3 cellular contexts compared by ENCODE assay signal in the genomic region with DNA sequence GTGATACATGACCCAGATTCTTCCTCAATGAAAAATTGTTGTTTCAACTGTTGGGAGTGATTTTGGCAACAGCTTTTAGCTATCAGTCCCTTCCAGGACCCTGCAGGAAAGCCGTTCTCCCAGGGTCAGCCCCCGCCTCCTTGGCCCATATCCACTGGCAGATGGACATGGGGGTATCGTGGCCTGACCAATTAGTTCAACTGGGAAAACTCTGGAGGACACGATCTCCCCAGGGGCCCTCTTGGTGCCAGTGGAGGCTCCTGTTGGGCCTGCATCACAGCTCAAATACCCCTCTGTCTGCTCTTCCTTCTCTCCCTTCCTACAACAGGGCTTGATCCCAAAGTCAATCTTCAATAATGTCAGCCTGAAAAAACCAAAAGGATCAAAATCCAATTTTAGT.
"Had no signal": no experiment of that assay in that cellular context is flagged by ENCODE, and none has a peak within 500 bp of the region (broad histone marks: within the 10 kb centered on the region; RNA-seq: fewer than 3 reads in every experiment).

No MANE protein-coding gene starts in this region.

- DNase-seq: GDM1, GF-D8 had no signal

- H3K4me3 ChIP-seq: GM12878 had no signal

- ATAC-seq: GM12878 had no signal
